In genomic region chr7:158856883-158857668, GRCh38 we compare ENCODE assay signal across 8 cellular contexts. TPM values are rescaled to one million over a fixed set of nuclear protein-coding genes. Genes with fewer than 3 reads are reported as not detected.
A peak's percentile ranks its signal among the peaks of the same experiment; 100 is the strongest.
DNase-seq lines count a peak whose midpoint lies in the region; ATAC-seq and TF ChIP-seq lines count a peak whose summit lies in the region.

No MANE protein-coding gene starts in this region.

- TSS peak; percentile 27 for BruUV-seq in MCF 10A (replicated peaks; lab: Mats Ljungman, UMichigan)

- WGBS in mesodermal cell (ENCODE audit: insufficient coverage in 2 of 2), 2 experiments, result 9 to 10% methylated on average over 18 to 27 of the region's 31 CpGs

- peaks cover 5% of the 10 kb centered on the region for H3K4me1 Mint-ChIP-seq in MCF 10A (ENCODE audit: insufficient read depth, unreplicated experiment)

- H3K36me3 ChIP-seq in mesodermal cell (ENCODE audit: control insufficient read depth, insufficient read depth, low read length), result peaks cover 8% of the 10 kb centered on the region

- ATAC-seq in GM19328 (IDR thresholded peaks at IDR 0.05; ENCODE audit: unreplicated experiment) (peak; percentile 30), HG02840 (IDR thresholded peaks at IDR 0.05; ENCODE audit: low FRiP score, unreplicated experiment) (no peak)

- H3K9me3 ChIP-seq in mesodermal cell (ENCODE audit: control insufficient read depth, low read length), result no peaks in the 10 kb centered on the region

- DNase-seq in HL-60 (ENCODE audit: low read depth in 1 of 2, low spot score in 1 of 2) (no peak), MCF 10A (ENCODE audit: unreplicated experiment) (no peak), NCI-H774 (lab: John Stamatoyannopoulos, UW) (no peak), D341Med (ENCODE audit: low spot score) (no peak)

- peak overlapping the region; percentile 97 for H3K27ac Mint-ChIP-seq in MCF 10A (ENCODE audit: low read depth, unreplicated experiment)

- H3K27ac ChIP-seq in 22Rv1, result peak overlapping the region; percentile 70
- peak overlapping the region; percentile 63 for H3K27ac ChIP-seq in HL-60 (replicated peaks)
- peak overlapping the region; percentile 76 for H3K27ac ChIP-seq in mesodermal cell (ENCODE audit: low read depth, low read length, severe bottlenecking)

- POLR2A ChIA-PET in MCF 10A (lab: Yijun Ruan, JAX), result interaction anchor here (0.6 to 2.1 kb wide), 9 partner anchors 8 to 38 kb away, joined by 3 to 10 read pairs (median 4); no protein-coding TSS in a partner anchor

- TF ChIP-seq CTCF in 22Rv1 (IDR thresholded peaks at IDR 0.05) (no peak; the same call in 1 of the 2 replicates), HL-60 (IDR thresholded peaks at IDR 0.05; ENCODE audit: insufficient read depth, low read length) (no peak), MCF 10A (IDR thresholded peaks at IDR 0.05; ENCODE audit: unreplicated experiment) (no peak)

- H3K9me3 Mint-ChIP-seq in MCF 10A (ENCODE audit: unreplicated experiment), result no peaks in the 10 kb centered on the region

- H3K36me3 Mint-ChIP-seq in MCF 10A (ENCODE audit: insufficient read depth, unreplicated experiment), result peaks cover 10% of the 10 kb centered on the region

- H3K4me3 ChIP-seq in HL-60 (replicated peaks; ENCODE audit: insufficient read depth, low read length) (peak overlapping the region; percentile 89), mesodermal cell (ENCODE audit: extremely low read depth, insufficient read depth, low read length, poor library complexity, severe bottlenecking) (peak overlapping the region; percentile 79)

- peaks cover 13% of the 10 kb centered on the region for H3K4me1 ChIP-seq in mesodermal cell (ENCODE audit: control insufficient read depth, insufficient read depth, low read length, poor library complexity, severe bottlenecking)

- no peaks in the 10 kb centered on the region for H3K27me3 Mint-ChIP-seq in MCF 10A (ENCODE audit: insufficient read depth, unreplicated experiment)

- no peaks in the 10 kb centered on the region for H3K27me3 ChIP-seq in HL-60 (ENCODE audit: insufficient read depth, poor library complexity, severe bottlenecking)

- CTCF ChIA-PET in MCF 10A (lab: Yijun Ruan, JAX), result interaction anchor here (0.6 to 1.7 kb wide), 2 partner anchors 38 to 115 kb away, joined by 3 to 5 read pairs; no protein-coding TSS in a partner anchor

- intact Hi-C loops in MCF 10A (cut with micrococcal nuclease), result loop anchor here (2.0 to 5.0 kb wide), 2 partner anchors 28 to 45 kb away; partner anchors contain the start of gene ESYT2

- peak overlapping the region; percentile 99 for H3K4me3 Mint-ChIP-seq in MCF 10A (ENCODE audit: unreplicated experiment)

RNA-seq across cellular contexts. Expression of gene DYNC2I1, which starts 0.7 kb away (rescaled TPM):
- total RNA-seq in MCF 10A (2022), result 14.4 and 16.5 TPM in 2 replicates
- 11.7 TPM for polyA plus RNA-seq in mesodermal cell (2013, experiment 1 of 2)
- 11.5 TPM for polyA plus RNA-seq in mesodermal cell (2013, experiment 2 of 2)

RNA-seq across cellular contexts. Expression of gene ESYT2, which starts 27.8 kb away (rescaled TPM):
- 74.1 and 78.6 TPM in 2 replicates for total RNA-seq in MCF 10A (2022)
- 32.4 TPM for polyA plus RNA-seq in mesodermal cell (2013, experiment 1 of 2)
- 32.1 TPM for polyA plus RNA-seq in mesodermal cell (2013, experiment 2 of 2)
